ENCODE assay signal across 1 cellular context in genomic region chr4:161714022-161714751, GRCh38.
TF ChIP-seq lines count a peak whose summit lies in the region.

No MANE protein-coding gene starts in this region.

TF ChIP-seq in SK-N-SH, 30 proteins besides CTCF, POLR2A, EP300 and RAD21 (continued from another document):
- no peak for TF ChIP-seq USF2 (IDR thresholded peaks at IDR 0.05; ENCODE audit: borderline replicate concordance, low read depth, low read length)
- TF ChIP-seq TCF12 (IDR thresholded peaks at IDR 0.05) = peak; percentile 93
- peak; percentile 86 for TF ChIP-seq PBX3 (IDR thresholded peaks at IDR 0.05)
- TF ChIP-seq MAX (IDR thresholded peaks at IDR 0.05; ENCODE audit: low read depth) = peak; percentile 38; the same call in 1 of the 2 replicates
- no peak for TF ChIP-seq MEF2A (IDR thresholded peaks at IDR 0.05; ENCODE audit: borderline replicate concordance, low read depth)
- TF ChIP-seq GATA2 (CRISPR knock-in tag; IDR thresholded peaks at IDR 0.05) = no peak
- TF ChIP-seq TEAD4 (IDR thresholded peaks at IDR 0.05; ENCODE audit: borderline replicate concordance, insufficient read depth) = peak; percentile 74
- no peak for TF ChIP-seq CHD2 (IDR thresholded peaks at IDR 0.05; ENCODE audit: low read length, partially characterized antibody)
- TF ChIP-seq TAF1 (IDR thresholded peaks at IDR 0.05; ENCODE audit: borderline replicate concordance, low read depth, low read length) = no peak
- no peak for TF ChIP-seq YY1 (IDR thresholded peaks at IDR 0.05; ENCODE audit: low read depth)
- 0 out of 2 replicates have a peak, but pooled peaks have one; percentile 52 for TF ChIP-seq FOXM1 (IDR thresholded peaks at IDR 0.05; ENCODE audit: low read depth)
- TF ChIP-seq RXRA (IDR thresholded peaks at IDR 0.05; ENCODE audit: borderline replicate concordance, low read depth) = peak; percentile 55; the same call in 1 of the 2 replicates
- peak; percentile 88 for TF ChIP-seq JUND (IDR thresholded peaks at IDR 0.05)
- no peak for TF ChIP-seq NRF1 (IDR thresholded peaks at IDR 0.05; ENCODE audit: low read depth, low read length)
- no peak for TF ChIP-seq MXI1 (IDR thresholded peaks at IDR 0.05; ENCODE audit: low read depth, low read length)
- TF ChIP-seq SIN3A (IDR thresholded peaks at IDR 0.05; ENCODE audit: borderline replicate concordance, low read depth, low read length) = no peak
- TF ChIP-seq FOXJ3 (CRISPR knock-in tag; IDR thresholded peaks at IDR 0.05) = no peak
- no peak for TF ChIP-seq RFX5 (IDR thresholded peaks at IDR 0.05; ENCODE audit: low read length)
- TF ChIP-seq REST (IDR thresholded peaks at IDR 0.05; ENCODE audit: low read depth, low read length) = no peak
- TF ChIP-seq SMC3 (IDR thresholded peaks at IDR 0.05; ENCODE audit: low read depth, low read length) = no peak
- peak; percentile 93 for TF ChIP-seq FOSL2 (IDR thresholded peaks at IDR 0.05; ENCODE audit: borderline replicate concordance, low read depth)
- TF ChIP-seq GABPA (IDR thresholded peaks at IDR 0.05; ENCODE audit: low read depth) = no peak
